In the genomic region with DNA sequence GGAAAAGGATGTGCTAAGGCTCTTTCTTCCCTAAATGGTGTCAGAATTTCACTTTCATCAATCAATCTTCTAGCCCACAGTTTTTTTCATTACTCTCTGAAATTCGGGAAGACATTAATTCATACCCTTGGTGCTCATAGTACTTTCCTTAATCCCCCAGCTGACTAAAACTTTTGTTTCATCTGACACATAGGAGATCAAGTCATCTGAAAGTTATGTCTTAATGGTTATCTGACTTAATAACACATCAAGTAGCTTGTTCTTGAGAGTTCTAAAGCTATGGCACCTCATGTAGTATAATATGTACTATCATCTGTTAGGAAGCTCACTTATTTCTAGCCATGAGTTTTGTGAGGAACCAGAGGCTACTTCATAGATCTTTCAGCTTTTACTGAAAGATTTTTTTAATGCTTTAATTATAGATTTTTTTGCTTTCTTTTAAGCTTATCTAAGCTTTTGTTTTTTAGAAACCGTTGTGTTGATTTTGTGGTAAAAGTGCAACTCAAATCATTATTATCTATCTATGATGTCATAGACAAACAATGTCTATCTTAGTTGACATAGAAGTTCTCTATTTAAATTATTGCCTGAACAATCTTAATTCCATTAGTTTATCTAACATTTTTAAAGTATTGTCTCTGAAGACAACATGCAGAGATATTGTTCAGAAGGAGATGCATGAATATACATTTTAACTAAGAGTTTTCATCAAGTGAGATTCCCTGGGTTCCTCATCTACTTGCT, we compare ENCODE assay signal across 25 cellular contexts.
"Had no signal": no experiment of that assay in that cellular context is flagged by ENCODE, and none has a peak within 500 bp of the region (broad histone marks: within the 10 kb centered on the region; RNA-seq: fewer than 3 reads in every experiment).

No MANE protein-coding gene starts in this region.

- H3K4me1 ChIP-seq: ascending aorta, gastroesophageal sphincter, pancreas, psoas muscle, tibial nerve had no signal

- H3K36me3 ChIP-seq: pancreas had no signal

- H3K27me3 ChIP-seq: adrenal gland, ascending aorta, brain microvascular endothelial cell, dorsolateral prefrontal cortex, gastroesophageal sphincter, pancreas, tibial nerve had no signal

- H3K4me3 ChIP-seq: adrenal gland, ascending aorta, coronary artery, dorsolateral prefrontal cortex, gastroesophageal sphincter, pancreas, psoas muscle, tibial nerve had no signal

- FAIRE-seq: kidney, pancreas had no signal

- H3K9me3 ChIP-seq: adrenal gland, ascending aorta, gastroesophageal sphincter, pancreas, psoas muscle, tibial nerve had no signal

- ATAC-seq: activated CD8-positive, alpha-beta memory T cell treated with anti-CD3 and anti-CD28 coated beads, Interleukin-2, amount 10 ng/mL, durations not matched to agents 7 days and 5 days; activated CD8-positive, alpha-beta T cell treated with anti-CD3 and anti-CD28 coated beads, Interleukin-2, amount 10 ng/mL, durations not matched to agents 7 days and 5 days; gastroesophageal sphincter; left colon; naive thymus-derived CD8-positive, alpha-beta T cell; pancreas; psoas muscle had no signal

- H3K27ac ChIP-seq: adrenal gland, ascending aorta, brain microvascular endothelial cell, coronary artery, dorsolateral prefrontal cortex, gastroesophageal sphincter, pancreas, psoas muscle, tibial nerve had no signal

- DNase-seq: activated B cell treated with CpG ODN at 0.5 μM for 24 hours; activated CD8-positive, alpha-beta memory T cell treated with anti-CD3 and anti-CD28 coated beads, Interleukin-2, amount 10 ng/mL, durations not matched to agents 7 days and 5 days; activated CD8-positive, alpha-beta T cell treated with anti-CD3 and anti-CD28 coated beads, Interleukin-2, amount 10 ng/mL, durations not matched to agents 7 days and 5 days; activated naive CD4-positive, alpha-beta T cell treated with Interleukin-2 at 50 U/mL for 16 hours; activated naive CD8-positive, alpha-beta T cell treated with anti-CD3 and anti-CD28 coated beads for 36 hours; activated T-cell treated with anti-CD3 and anti-CD28 coated beads, Interleukin-2, amount 50 U/mL, for 48 hours; adrenal gland; brain microvascular endothelial cell; dorsolateral prefrontal cortex; effector memory CD4-positive, alpha-beta T cell; erythroblast; hippocampal formation; kidney; left colon; naive thymus-derived CD8-positive, alpha-beta T cell; nucleus accumbens; pancreas; psoas muscle; stimulated activated CD4-positive, alpha-beta T cell treated with anti-CD3 and anti-CD28 coated beads, Interleukin-15, amount 100 ng/mL, for 24 hours; stimulated activated naive CD4-positive, alpha-beta T cell; T-helper 2 cell had no signal
